12 cellular contexts compared by ENCODE assay signal in the genomic region with DNA sequence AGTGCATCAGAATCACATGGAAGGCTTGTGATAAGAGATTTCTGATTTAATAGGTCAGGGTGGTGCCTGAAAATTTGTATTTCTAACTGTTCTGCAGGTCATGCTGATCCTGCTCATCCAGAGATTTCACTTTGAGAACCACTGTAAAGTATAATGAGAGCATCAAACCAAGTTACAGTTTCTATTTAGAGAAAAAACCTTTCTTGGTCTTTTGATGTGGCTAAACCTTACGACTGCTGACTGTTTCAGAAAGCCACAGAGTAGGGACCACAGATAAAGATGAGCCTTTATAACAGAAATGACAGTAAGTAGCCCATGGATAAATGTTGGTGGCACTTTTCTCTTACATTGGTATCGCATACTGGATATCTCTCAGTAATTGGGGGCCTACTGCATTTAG.
A peak's percentile ranks its signal among the peaks of the same experiment; 100 is the strongest.
DNase-seq lines count a peak whose midpoint lies in the region; ATAC-seq lines count a peak whose summit lies in the region.
"Had no signal": no experiment of that assay in that cellular context is flagged by ENCODE, and none has a peak within 500 bp of the region (broad histone marks: within the 10 kb centered on the region; RNA-seq: fewer than 3 reads in every experiment).

No MANE protein-coding gene starts in this region.

- H3K4me3 Mint-ChIP-seq in activated CD4-positive, alpha-beta T cell treated with anti-CD3 and anti-CD28 coated beads, Interleukin-2, amount 10 ng/mL, durations not matched to agents 7 days and 5 days = no peak overlapping the region
- no peak overlapping the region for H3K4me3 Mint-ChIP-seq in memory B cell

- no peak overlapping the region for H3K27ac Mint-ChIP-seq in activated CD4-positive, alpha-beta T cell treated with anti-CD3 and anti-CD28 coated beads, Interleukin-2, amount 10 ng/mL, durations not matched to agents 7 days and 5 days
- no peak overlapping the region for H3K27ac Mint-ChIP-seq in memory B cell

- intact Hi-C loops in sciatic nerve (cut with DNase I) = no loop called here

- H3K4me1 Mint-ChIP-seq in activated CD4-positive, alpha-beta T cell treated with anti-CD3 and anti-CD28 coated beads, Interleukin-2, amount 10 ng/mL, durations not matched to agents 7 days and 5 days = peaks cover 12% of the 10 kb centered on the region
- peaks cover 4% of the 10 kb centered on the region for H3K4me1 Mint-ChIP-seq in memory B cell

- H3K36me3 Mint-ChIP-seq in activated CD4-positive, alpha-beta T cell treated with anti-CD3 and anti-CD28 coated beads, Interleukin-2, amount 10 ng/mL, durations not matched to agents 7 days and 5 days (ENCODE audit: low read depth) = no peaks in the 10 kb centered on the region
- no peaks in the 10 kb centered on the region for H3K36me3 Mint-ChIP-seq in memory B cell

- peaks cover 74% of the 10 kb centered on the region for H3K27me3 Mint-ChIP-seq in activated CD4-positive, alpha-beta T cell treated with anti-CD3 and anti-CD28 coated beads, Interleukin-2, amount 10 ng/mL, durations not matched to agents 7 days and 5 days
- H3K27me3 Mint-ChIP-seq in memory B cell = peaks cover 10% of the 10 kb centered on the region

- peak; percentile 8 for DNase-seq in activated CD4-positive, alpha-beta T cell treated with anti-CD3 and anti-CD28 coated beads, Interleukin-2, amount 10 ng/mL, durations not matched to agents 7 days and 5 days
- no peak for DNase-seq in activated CD4-positive, alpha-beta T cell treated with anti-CD3 and anti-CD28 coated beads, Interleukin-2, amount 50 U/mL, for 48 hours
- DNase-seq in memory B cell (ENCODE audit: low spot score in 2 of 2) (no peak), SIG-M5 (lab: John Stamatoyannopoulos, UW) (no peak), islet precursor cell (no peak), sciatic nerve (ENCODE audit: low spot score) (no peak)
- DNase-seq: activated naive CD4-positive, alpha-beta T cell treated with Interleukin-2 at 50 U/mL for 16 hours; gastrocnemius medialis; upper lobe of left lung had no signal

- CTCF ChIA-PET in activated CD4-positive, alpha-beta T cell treated with anti-CD3 and anti-CD28 coated beads, Interleukin-2, amount 10 ng/mL, durations not matched to agents 7 days and 5 days (lab: Charles Lee) = no interaction called here

- H3K9me3 Mint-ChIP-seq in activated CD4-positive, alpha-beta T cell treated with anti-CD3 and anti-CD28 coated beads, Interleukin-2, amount 10 ng/mL, durations not matched to agents 7 days and 5 days = no peaks in the 10 kb centered on the region
- peaks cover 2% of the 10 kb centered on the region for H3K9me3 Mint-ChIP-seq in memory B cell

- POLR2A ChIA-PET in activated CD4-positive, alpha-beta T cell treated with anti-CD3 and anti-CD28 coated beads, Interleukin-2, amount 10 ng/mL, durations not matched to agents 7 days and 5 days (lab: Charles Lee) = no interaction called here

- peak; percentile 87 for ATAC-seq in GM21786 (IDR thresholded peaks at IDR 0.05; ENCODE audit: unreplicated experiment)
- peak; percentile 76 for ATAC-seq in HG03196 (IDR thresholded peaks at IDR 0.05; ENCODE audit: unreplicated experiment)
- ATAC-seq in memory B cell (ENCODE audit: low read depth) = peak; percentile 33
- no peak for ATAC-seq in sciatic nerve
- ATAC-seq: A549, gastrocnemius medialis had no signal
